ENCODE assay signal across 22 cellular contexts in genomic region chr10:104345512-104345911, GRCh38. TPM values are rescaled to one million over a fixed set of nuclear protein-coding genes. Genes with fewer than 3 reads are reported as not detected.
DNase-seq lines count a peak whose midpoint lies in the region; ATAC-seq and TF ChIP-seq lines count a peak whose summit lies in the region.
"Had no signal": no experiment of that assay in that cellular context is flagged by ENCODE, and none has a peak within 500 bp of the region (broad histone marks: within the 10 kb centered on the region; RNA-seq: fewer than 3 reads in every experiment).

No MANE protein-coding gene starts in this region.

- peaks cover 0 to 2% (median 0%) of the 10 kb centered on the region in 8 donors for H3K9me3 Mint-ChIP-seq in CD4-positive, alpha-beta memory T cell
- H3K9me3 Mint-ChIP-seq: CD8-positive, alpha-beta memory T cell had no signal

- H3K4me2 ChIP-seq in osteoblast (ENCODE audit: insufficient read depth, low read length), result no peak overlapping the region
- H3K4me2 ChIP-seq: A549, SK-N-SH had no signal

- H4K20me1 ChIP-seq in osteoblast (ENCODE audit: insufficient read depth, low read length), result no peaks in the 10 kb centered on the region

- CTCF ChIA-PET in CD4-positive, alpha-beta memory T cell (lab: Charles Lee; ENCODE audit: partially characterized antibody), result interaction anchor here (1.1 to 11.8 kb wide), 4 partner anchors 24 to 71 kb away, joined by 3 to 481 read pairs (median 232); no protein-coding TSS in a partner anchor

- H3K4me1 ChIP-seq in CD4-positive, alpha-beta memory T cell (ENCODE audit: insufficient read depth, low read length), result peaks cover 14% of the 10 kb centered on the region
- peaks cover 17% of the 10 kb centered on the region for H3K4me1 ChIP-seq in osteoblast (ENCODE audit: insufficient read depth, low read length)

- no peaks in the 10 kb centered on the region for H3K27me3 Mint-ChIP-seq in CD4-positive, alpha-beta memory T cell
- no peaks in the 10 kb centered on the region for H3K27me3 Mint-ChIP-seq in T-helper 17 cell
- H3K27me3 Mint-ChIP-seq: CD8-positive, alpha-beta memory T cell; IgD-negative memory B cell had no signal

- no peaks in the 10 kb centered on the region for H3K36me3 Mint-ChIP-seq in CD4-positive, alpha-beta memory T cell
- no peaks in the 10 kb centered on the region for H3K36me3 Mint-ChIP-seq in T-helper 17 cell (ENCODE audit: low read depth)
- H3K36me3 Mint-ChIP-seq: CD8-positive, alpha-beta memory T cell; IgD-negative memory B cell had no signal

- intact Hi-C loops in CD4-positive, alpha-beta memory T cell (cut with micrococcal nuclease), result no loop called here

- peak overlapping the region in 5 of 7 donors; percentile 7 to 72 (median 31) for H3K27ac Mint-ChIP-seq in CD4-positive, alpha-beta memory T cell
- H3K27ac Mint-ChIP-seq in T-helper 17 cell, result peak overlapping the region; percentile 3
- H3K27ac Mint-ChIP-seq: IgD-negative memory B cell had no signal

- TF ChIP-seq CTCF in osteoblast (IDR thresholded peaks at IDR 0.05; ENCODE audit: extremely low read depth, low read depth, low read length), result no peak

- H3K27ac ChIP-seq in CD4-positive, alpha-beta memory T cell (ENCODE audit: low read depth, low read length), result no peak overlapping the region
- no peak overlapping the region for H3K27ac ChIP-seq in osteoblast (ENCODE audit: low read depth, low read length)
- H3K27ac ChIP-seq: A549, HL-60 had no signal

- POLR2A ChIA-PET in CD4-positive, alpha-beta memory T cell (lab: Charles Lee; ENCODE audit: partially characterized antibody), result interaction anchor here (1.0 kb wide), 1 partner anchor 40 kb away, joined by 12 read pairs; no protein-coding TSS in a partner anchor

- no peak for DNase-seq in CD4-positive, alpha-beta memory T cell
- DNase-seq in T-helper 17 cell (no peak), erythroblast (lab: John Stamatoyannopoulos, UW) (peak; percentile 37 to 67), osteoblast (ENCODE audit: insufficient read length, low spot score, missing footprints) (peak; percentile 58), Kasumi-1 (lab: John Stamatoyannopoulos, UW) (no peak)
- DNase-seq in stimulated activated CD4-positive, alpha-beta T cell treated with anti-CD3 and anti-CD28 coated beads, Interleukin-2, amount 100 ng/mL, for 48 hours, result no peak
- DNase-seq: C1 segment of cervical spinal cord; CD8-positive, alpha-beta memory T cell; DMS79 treated with DMSO at 0.1 percent for 48 hours; GF-D8; NCI-H1092; NCI-H1417 treated with DMSO at 0.1 percent for 48 hours; NCI-H1694 treated with DMSO at 0.1 percent for 48 hours; NCI-H2081; NCI-H2227 treated with DMSO at 0.1 percent for 48 hours; NCI-H69; SK-N-SH had no signal

- no peak for TF ChIP-seq POLR2A in erythroblast (IDR thresholded peaks at IDR 0.05; ENCODE audit: low read length)

- ATAC-seq in T-helper 17 cell, result no peak
- ATAC-seq in HG03521 (IDR thresholded peaks at IDR 0.05; ENCODE audit: unreplicated experiment), result no peak
- ATAC-seq: A549, HCT116 had no signal

- no peak overlapping the region for H3K4me3 Mint-ChIP-seq in CD4-positive, alpha-beta memory T cell
- no peak overlapping the region for H3K4me3 Mint-ChIP-seq in T-helper 17 cell
- H3K4me3 Mint-ChIP-seq: IgD-negative memory B cell had no signal

- H3K36me3 ChIP-seq in CD4-positive, alpha-beta memory T cell (ENCODE audit: insufficient read depth, low read length), result no peaks in the 10 kb centered on the region
- no peaks in the 10 kb centered on the region for H3K36me3 ChIP-seq in osteoblast (ENCODE audit: insufficient read depth, low read length)

- H3K4me1 Mint-ChIP-seq in CD4-positive, alpha-beta memory T cell, result peaks cover 10 to 19% (median 13%) of the 10 kb centered on the region in 4 donors
- H3K4me1 Mint-ChIP-seq in T-helper 17 cell, result peaks cover 2% of the 10 kb centered on the region

- H2AFZ ChIP-seq in osteoblast (ENCODE audit: low read length), result no peak overlapping the region

- no peak overlapping the region for H3K4me3 ChIP-seq in CD4-positive, alpha-beta memory T cell (ENCODE audit: low read length in 2 of 2)
- H3K4me3 ChIP-seq in osteoblast (ENCODE audit: insufficient read depth, low read length), result no peak overlapping the region
- H3K4me3 ChIP-seq: A549 had no signal

- H3K9me3 ChIP-seq in CD4-positive, alpha-beta memory T cell (ENCODE audit: control insufficient read depth in 1 of 2, low read length in 2 of 2), result no peaks in the 10 kb centered on the region
- H3K9me3 ChIP-seq in T-helper 17 cell (ENCODE audit: control insufficient read depth, low read length, poor library complexity, severe bottlenecking) (no peaks in the 10 kb centered on the region), osteoblast (ENCODE audit: low read depth, low read length) (no peaks in the 10 kb centered on the region)
- H3K9me3 ChIP-seq: A549, SK-N-SH had no signal

- no peaks in the 10 kb centered on the region for H3K79me2 ChIP-seq in osteoblast (ENCODE audit: insufficient read depth, low read length)

- no peaks in the 10 kb centered on the region for H3K27me3 ChIP-seq in CD4-positive, alpha-beta memory T cell (ENCODE audit: insufficient read depth, low read length)
- no peaks in the 10 kb centered on the region for H3K27me3 ChIP-seq in osteoblast (ENCODE audit: insufficient read depth, low read length)

RNA-seq across cellular contexts. Expression of gene ITPRIP, which starts 7.2 kb away (rescaled TPM):
- 10 to 100 TPM; 15.6 to 15.7 TPM for total RNA-seq in CD4-positive, alpha-beta memory T cell
- polyA plus RNA-seq in CD4-positive, alpha-beta memory T cell, result 10 to 100 TPM; 10.3 to 12.8 TPM
- 10 to 100 TPM; 30.6 to 47.1 TPM for total RNA-seq in T-helper 17 cell
- total RNA-seq in osteoblast, result 14.8 and 16.5 TPM in 2 replicates

RNA-seq across cellular contexts. Expression of gene CFAP58, which starts 8.1 kb away (rescaled TPM):
- total RNA-seq in CD4-positive, alpha-beta memory T cell, result not detected
- polyA plus RNA-seq in CD4-positive, alpha-beta memory T cell, result not detected
- total RNA-seq in T-helper 17 cell, result not detected
- 0.36 and 0.59 TPM in 2 replicates for total RNA-seq in osteoblast
- polyA plus RNA-seq: CD8-positive, alpha-beta memory T cell; IgD-negative memory B cell had no signal

Comparison
In these comparisons a context has a peak if more than half of its experiments do, and no peak if none do; other contexts are left out.
1. DNase-seq: peak in erythroblast (2 of 2) and osteoblast (single experiment); none in CD4-positive, alpha-beta memory T cell (0 of 5), T-helper 17 cell (0 of 3), stimulated activated CD4-positive, alpha-beta T cell treated with anti-CD3 and anti-CD28 coated beads, Interleukin-2, amount 100 ng/mL, for 48 hours (0 of 2) and Kasumi-1 (0 of 2).